21 cellular contexts compared by ENCODE assay signal in genomic region chr20:53782612-53783246, GRCh38.
DNase-seq lines count a peak whose midpoint lies in the region; ATAC-seq, FAIRE-seq and TF ChIP-seq lines count a peak whose summit lies in the region.
"Had no signal": no experiment of that assay in that cellular context is flagged by ENCODE, and none has a peak within 500 bp of the region (broad histone marks: within the 10 kb centered on the region; RNA-seq: fewer than 3 reads in every experiment).

No MANE protein-coding gene starts in this region.

- H3K4me1 ChIP-seq in HepG2 (ENCODE audit: insufficient read depth, low read length) = peaks cover 64% of the 10 kb centered on the region
- H3K4me1 ChIP-seq in right lobe of liver = peaks cover 0 to 29% (median 7%) of the 10 kb centered on the region in 4 donors
- H3K4me1 ChIP-seq in K562 (replicated peaks in 1 of 2; ENCODE audit: control insufficient read depth in 2 of 2, insufficient read depth in 2 of 2, low read length in 2 of 2) = peaks cover 0 to 3% of the 10 kb centered on the region in 2 experiments; a peak in 2 of 5 replicates
- peaks cover 7 to 24% (median 16%) of the 10 kb centered on the region in 3 donors for H3K4me1 ChIP-seq in pancreas
- H3K4me1 ChIP-seq: BLaER1 had no signal

- TF ChIP-seq EP300 in HepG2 (IDR thresholded peaks at IDR 0.05; ENCODE audit: low read depth in 2 of 2, low read length in 2 of 2) (no peak), HepG2 (CRISPR knock-in tag; IDR thresholded peaks at IDR 0.05; ENCODE audit: borderline replicate concordance) (no peak), K562 (IDR thresholded peaks at IDR 0.05; ENCODE audit: low read length) (no peak)

- ATAC-seq in HepG2 (no peak), right lobe of liver (no peak), K562 (no peak), esophagus mucosa (no peak), pancreas (no peak)
- ATAC-seq: CD8-positive, alpha-beta T cell had no signal

- H3K9me1 ChIP-seq in K562 (ENCODE audit: control insufficient read depth, insufficient read depth, low read length) = no peaks in the 10 kb centered on the region

- H3K4me2 ChIP-seq in HepG2 (ENCODE audit: low read depth, low read length) (no peak overlapping the region), K562 (ENCODE audit: insufficient read depth, low read length) (no peak overlapping the region)
- H3K4me2 ChIP-seq: BLaER1 had no signal

- WGBS in HepG2 (ENCODE audit: low lambda C conversion rate) = 96% methylated on average over 4 of the region's 4 CpGs
- WGBS in right lobe of liver (ENCODE audit: insufficient coverage, low coverage, low lambda C conversion rate, missing lambda C conversion rate) = 100% methylated on average over 2 of the region's 4 CpGs
- WGBS in K562 (ENCODE audit: insufficient coverage, low coverage, missing lambda C conversion rate) = 42% methylated on average over 4 of the region's 4 CpGs
- WGBS in pancreas, 2 donors = 74% methylated on average over 4 of the region's 4 CpGs

- TF ChIP-seq RAD21 in HepG2 (CRISPR knock-in tag; IDR thresholded peaks at IDR 0.05) = no peak
- TF ChIP-seq RAD21 in K562 (CRISPR knock-in tag; conservative IDR thresholded peaks at IDR 0.05 in 1 of 2, IDR thresholded peaks at IDR 0.05 in 1 of 2) = no peak

- CTCF ChIA-PET in HepG2 (lab: Yijun Ruan, JAX; ENCODE audit: low intra/inter-chr PET ratio, low total read pairs) = no interaction called here
- CTCF ChIA-PET in K562 (lab: Yijun Ruan, JAX; ENCODE audit: low intra/inter-chr PET ratio) = no interaction called here

- no peak overlapping the region for H3K9ac ChIP-seq in HepG2 (ENCODE audit: insufficient read depth, low read depth, low read length)
- no peak overlapping the region for H3K9ac ChIP-seq in K562 (ENCODE audit: insufficient read depth in 1 of 2, low read depth in 2 of 2, low read length in 2 of 2)
- H3K9ac ChIP-seq: BLaER1, GM23248 had no signal

- TF ChIP-seq CTCF in HepG2 (CRISPR knock-in tag; IDR thresholded peaks at IDR 0.05) = no peak
- TF ChIP-seq CTCF in right lobe of liver (IDR thresholded peaks at IDR 0.05) = no peak
- no peak for TF ChIP-seq CTCF in K562 (IDR thresholded peaks at IDR 0.05 in 2 of 3, conservative IDR thresholded peaks at IDR 0.05 in 1 of 3; ENCODE audit: insufficient read depth in 2 of 3, low read depth in 1 of 3, low read length in 3 of 3)
- no peak for TF ChIP-seq CTCF in pancreas (IDR thresholded peaks at IDR 0.05)

- no peaks in the 10 kb centered on the region for H3K9me3 ChIP-seq in HepG2 (ENCODE audit: low read length)
- no peaks in the 10 kb centered on the region for H3K9me3 ChIP-seq in right lobe of liver
- no peaks in the 10 kb centered on the region for H3K9me3 ChIP-seq in K562 (replicated peaks; ENCODE audit: control insufficient read depth, insufficient read depth, low read depth, low read length)
- H3K9me3 ChIP-seq in pancreas = no peaks in the 10 kb centered on the region
- H3K9me3 ChIP-seq: BLaER1, Caco-2 had no signal

- H3K36me3 ChIP-seq in HepG2 (replicated peaks in 1 of 2; ENCODE audit: control insufficient read depth in 1 of 2, insufficient read depth in 2 of 2, low read length in 2 of 2) (no peaks in the 10 kb centered on the region), right lobe of liver (no peaks in the 10 kb centered on the region), K562 (ENCODE audit: control insufficient read depth, insufficient read depth, low read length) (no peaks in the 10 kb centered on the region), pancreas (no peaks in the 10 kb centered on the region)
- H3K36me3 ChIP-seq: BLaER1 had no signal

- no peaks in the 10 kb centered on the region for H3K79me2 ChIP-seq in HepG2 (ENCODE audit: insufficient read depth, low read length)
- no peaks in the 10 kb centered on the region for H3K79me2 ChIP-seq in K562 (ENCODE audit: control insufficient read depth, insufficient read depth, low read length)

- FAIRE-seq in HepG2 (lab: Jason Lieb, UNC) (no peak), K562 (lab: Jason Lieb, UNC) (no peak), pancreas (lab: Jason Lieb, UNC) (no peak)
- FAIRE-seq: A204.1, G401.6, GM19239, H1 had no signal

- intact Hi-C loops in HepG2 (cut with micrococcal nuclease; ENCODE audit: unreplicated experiment) = no loop called here
- intact Hi-C loops in right lobe of liver (cut with DNase I) = loop anchor here in 1 of 2 donors (10.0 kb wide), 1 partner anchor 68 kb away; no protein-coding TSS in a partner anchor
- intact Hi-C loops in K562 (cut with micrococcal nuclease) = no loop called here
- intact Hi-C loops in pancreas (cut with DNase I) = no loop called here

- no peak for DNase-seq in HepG2 (ENCODE audit: low spot score)
- no peak for DNase-seq in right lobe of liver
- DNase-seq in K562 (ENCODE audit: extremely low read depth in 1 of 4, low spot score in 3 of 4) = no peak
- DNase-seq in superior temporal gyrus (ENCODE audit: extremely low spot score) = peak; percentile 2
- no peak for DNase-seq in pancreas
- DNase-seq: CD4-positive, CD25-positive, alpha-beta regulatory T cell; CD8-positive, alpha-beta T cell; DMS153; DND-41; GM23248; H7; HCEC 1CT had no signal

- BruUV-seq in HepG2 (replicated peaks; lab: Mats Ljungman, UMichigan) = no TSS peak
- BruUV-seq in K562 (replicated peaks; lab: Mats Ljungman, UMichigan) = no TSS peak

- no peak overlapping the region for H3K27ac ChIP-seq in HepG2 (ENCODE audit: extremely low read length, insufficient read depth, low read length)
- H3K27ac ChIP-seq in right lobe of liver = no peak overlapping the region
- H3K27ac ChIP-seq in K562 (ENCODE audit: extremely low read depth, low read depth, low read length) = no peak overlapping the region
- no peak overlapping the region for H3K27ac ChIP-seq in pancreas
- H3K27ac ChIP-seq: 22Rv1, BLaER1, C4-2B, GM23248 had no signal

- H2AFZ ChIP-seq in HepG2 (ENCODE audit: low read length) = no peak overlapping the region
- no peak overlapping the region for H2AFZ ChIP-seq in K562 (ENCODE audit: low read depth, low read length)
- H2AFZ ChIP-seq: GM23248 had no signal

- H3K4me3 ChIP-seq in HepG2 (replicated peaks in 1 of 3; ENCODE audit: insufficient read depth in 1 of 3, low read depth in 2 of 3, low read length in 3 of 3) (no peak overlapping the region), right lobe of liver (no peak overlapping the region), K562 (no peak overlapping the region), pancreas (no peak overlapping the region)
- H3K4me3 ChIP-seq: BLaER1, GM23248 had no signal

- H3K27me3 ChIP-seq in HepG2 (ENCODE audit: control insufficient read depth in 1 of 2, insufficient read depth in 2 of 2, low read length in 2 of 2) (no peaks in the 10 kb centered on the region), right lobe of liver (no peaks in the 10 kb centered on the region), K562 (ENCODE audit: control insufficient read depth in 2 of 2, insufficient read depth in 2 of 2, low read length in 2 of 2) (no peaks in the 10 kb centered on the region), pancreas (no peaks in the 10 kb centered on the region)
- H3K27me3 ChIP-seq: BLaER1 had no signal

- POLR2A ChIA-PET in HepG2 (lab: Yijun Ruan, JAX) (interaction anchor here (1.4 kb wide), 1 partner anchor 9 kb away, joined by 4 read pairs; no protein-coding TSS in a partner anchor), K562 (lab: Yijun Ruan, JAX) (no interaction called here)

- in situ Hi-C loops in HepG2 (cut with HindIII; ENCODE audit: extremely low pct_ligation_motif_present, low pct_unique_long_range_greater_than_20kb) = no loop called here
- in situ Hi-C loops in K562 (cut with MboI) = no loop called here

- TF ChIP-seq POLR2A in HepG2 (IDR thresholded peaks at IDR 0.05; ENCODE audit: insufficient read depth in 1 of 2, low read depth in 2 of 2, low read length in 2 of 2) (no peak), right lobe of liver (IDR thresholded peaks at IDR 0.05) (no peak), K562 (conservative IDR thresholded peaks at IDR 0.05) (no peak)

- H4K20me1 ChIP-seq in HepG2 (ENCODE audit: insufficient read depth, low read length) (no peaks in the 10 kb centered on the region), K562 (replicated peaks; ENCODE audit: control insufficient read depth, insufficient read depth, low read length) (no peaks in the 10 kb centered on the region)
- H4K20me1 ChIP-seq: BLaER1 had no signal

TF ChIP-seq in HepG2, 621 proteins besides CTCF, POLR2A, EP300 and RAD21 (continues in another document):
- TF ChIP-seq MEF2D (CRISPR knock-in tag; IDR thresholded peaks at IDR 0.05) (0 out of 2 replicates have a peak, but pooled peaks have one; percentile 21), ZNF598 (CRISPR knock-in tag; IDR thresholded peaks at IDR 0.05; ENCODE audit: borderline replicate concordance) (no peak)

TF ChIP-seq in K562, 482 proteins besides CTCF, POLR2A, EP300 and RAD21 (continues in another document):
- TF ChIP-seq ZNF609 (CRISPR knock-in tag; IDR thresholded peaks at IDR 0.05; ENCODE audit: borderline replicate concordance) = no peak
- no peak for TF ChIP-seq ZNF347 (CRISPR knock-in tag; IDR thresholded peaks at IDR 0.05; ENCODE audit: low read depth)

Comparison
In these comparisons a context has a peak if more than half of its experiments do, and no peak if none do; other contexts are left out.
1. Of the 241 proteins assayed by ChIP-seq in both HepG2 and K562: peak only in HepG2: MEF2D; only in K562: RFX1; in both: none; in neither: 239.